In genomic region chr3:180135101-180135500, GRCh38 we compare ENCODE assay signal across 22 cellular contexts.
DNase-seq lines count a peak whose midpoint lies in the region; ATAC-seq, FAIRE-seq and TF ChIP-seq lines count a peak whose summit lies in the region.
"Had no signal": no experiment of that assay in that cellular context is flagged by ENCODE, and none has a peak within 500 bp of the region (broad histone marks: within the 10 kb centered on the region; RNA-seq: fewer than 3 reads in every experiment).

No MANE protein-coding gene starts in this region.

- H3K36me3 ChIP-seq in GM23338 (ENCODE audit: insufficient read depth) (no peaks in the 10 kb centered on the region), mesendoderm (ENCODE audit: control insufficient read depth, insufficient read depth, low read length) (no peaks in the 10 kb centered on the region)
- H3K36me3 ChIP-seq: BLaER1, HAP-1 had no signal

- H2BK120ac ChIP-seq in mesendoderm (ENCODE audit: low read depth, low read length): peak overlapping the region; percentile 2

- no peak overlapping the region for H3K4ac ChIP-seq in mesendoderm (ENCODE audit: low read depth, low read length)

- no peak; the same call in 1 of the 3 replicates for ATAC-seq in GM23338
- ATAC-seq in WTC11: peak; percentile 73
- ATAC-seq in stimulated activated effector memory CD8-positive, alpha-beta T cell treated with anti-CD3 and anti-CD28 coated beads, Interleukin-12 subunit alpha, Interleukin-12 subunit beta, amount 100 ng/mL, for 72 hours: peak; percentile 13
- ATAC-seq in HG03432 (IDR thresholded peaks at IDR 0.05; ENCODE audit: unreplicated experiment): no peak
- ATAC-seq in foreskin keratinocyte: no peak
- ATAC-seq: CD8-positive, alpha-beta T cell had no signal

- H3K4me1 ChIP-seq in GM23338 (ENCODE audit: insufficient read depth) (peaks cover 28% of the 10 kb centered on the region), mesendoderm (ENCODE audit: control insufficient read depth, low read depth, low read length) (no peaks in the 10 kb centered on the region), foreskin keratinocyte (no peaks in the 10 kb centered on the region)
- H3K4me1 ChIP-seq: Caco-2 had no signal

- H2AFZ ChIP-seq in GM23338: peak overlapping the region; percentile 43

- H3K27ac ChIP-seq in GM23338 (ENCODE audit: low read depth) (no peak overlapping the region), mesendoderm (ENCODE audit: low read depth, low read length) (peak overlapping the region; percentile 31), foreskin keratinocyte (no peak overlapping the region)
- H3K27ac ChIP-seq: 22Rv1, BLaER1, C4-2B had no signal

- H3K4me3 Mint-ChIP-seq in GM23338 (no peak overlapping the region), WTC11 (no peak overlapping the region)
- no peak overlapping the region for H3K4me3 Mint-ChIP-seq in stimulated activated effector memory CD8-positive, alpha-beta T cell treated with anti-CD3 and anti-CD28 coated beads, Interleukin-12 subunit alpha, Interleukin-12 subunit beta, amount 100 ng/mL, for 72 hours
- H3K4me3 Mint-ChIP-seq: B cell; CD4-positive, CD25-positive, alpha-beta regulatory T cell; CD8-positive, alpha-beta T cell; HFFc6 had no signal

- no peak for TF ChIP-seq CTCF in GM23338 (conservative IDR thresholded peaks at IDR 0.05; ENCODE audit: low read depth in 2 of 2)
- TF ChIP-seq CTCF in WTC11 (IDR thresholded peaks at IDR 0.05): no peak
- TF ChIP-seq CTCF in foreskin keratinocyte (conservative IDR thresholded peaks at IDR 0.05): no peak

- no peak overlapping the region for H3K18ac ChIP-seq in mesendoderm (ENCODE audit: low read length)

- no peak for FAIRE-seq in GM12891 (lab: Jason Lieb, UNC)
- FAIRE-seq: A204.1, G401.6, H54 had no signal

- no peaks in the 10 kb centered on the region for H3K27me3 ChIP-seq in GM23338 (ENCODE audit: insufficient read depth)
- H3K27me3 ChIP-seq in mesendoderm (ENCODE audit: insufficient read depth, low read length, poor library complexity): no peaks in the 10 kb centered on the region
- H3K27me3 ChIP-seq in foreskin keratinocyte: no peaks in the 10 kb centered on the region
- H3K27me3 ChIP-seq: BLaER1 had no signal

- no peak overlapping the region for H2AK5ac ChIP-seq in mesendoderm (ENCODE audit: low read length)

- H4K5ac ChIP-seq in mesendoderm (ENCODE audit: low read length): no peak overlapping the region

- H3K9me3 Mint-ChIP-seq in GM23338 (peaks cover 4% of the 10 kb centered on the region; the same call in 1 of the 3 replicates), WTC11 (peaks cover 19% of the 10 kb centered on the region)
- peaks cover 4% of the 10 kb centered on the region for H3K9me3 Mint-ChIP-seq in stimulated activated effector memory CD8-positive, alpha-beta T cell treated with anti-CD3 and anti-CD28 coated beads, Interleukin-12 subunit alpha, Interleukin-12 subunit beta, amount 100 ng/mL, for 72 hours
- H3K9me3 Mint-ChIP-seq: CD8-positive, alpha-beta T cell; HFFc6 had no signal

- WGBS in mesendoderm (ENCODE audit: extremely low coverage, insufficient coverage, low lambda C conversion rate): no CpG with 5 or more reads among the region's 2 CpGs

- H3F3A ChIP-seq in GM23338 (replicated peaks; ENCODE audit: low read depth): no peaks in the 10 kb centered on the region; the same call in 1 of the 2 replicates

- POLR2A ChIA-PET in WTC11 (lab: Charles Lee): no interaction called here

- H2BK5ac ChIP-seq in mesendoderm (ENCODE audit: low read length): peak overlapping the region; percentile 10

- no peak overlapping the region for H3K9ac ChIP-seq in mesendoderm (ENCODE audit: low read length)
- H3K9ac ChIP-seq: BLaER1 had no signal

- peaks cover 9% of the 10 kb centered on the region for H3K9me2 ChIP-seq in GM23338 (ENCODE audit: insufficient read depth)

- no peak overlapping the region for H3K4me3 ChIP-seq in GM23338
- no peak overlapping the region for H3K4me3 ChIP-seq in mesendoderm (ENCODE audit: low read length)
- H3K4me3 ChIP-seq: BLaER1, HAP-1 had no signal

- H2BK15ac ChIP-seq in mesendoderm (replicated peaks; ENCODE audit: low read depth): no peak overlapping the region

- no peak overlapping the region for H3K56ac ChIP-seq in mesendoderm (ENCODE audit: low read length)

- DNase-seq in GM23338 (ENCODE audit: low spot score): no peak
- no peak for DNase-seq in WTC11 (ENCODE audit: low spot score)
- peak; percentile 67 for DNase-seq in mesendoderm
- no peak for DNase-seq in stimulated activated effector memory CD8-positive, alpha-beta T cell treated with anti-CD3 and anti-CD28 coated beads, Interleukin-12 subunit alpha, Interleukin-12 subunit beta, amount 100 ng/mL, for 72 hours (ENCODE audit: low spot score in 2 of 2)
- no peak for DNase-seq in GM12891 (ENCODE audit: insufficient read length, low spot score)
- DNase-seq in central memory CD4-positive, alpha-beta T cell: no peak
- DNase-seq in foreskin keratinocyte: no peak
- DNase-seq: Caco-2; CD4-positive, CD25-positive, alpha-beta regulatory T cell; CD8-positive, alpha-beta T cell; DND-41; GOT3; HFFc6 had no signal

- H3K27ac Mint-ChIP-seq in GM23338 (no peak overlapping the region), WTC11 (no peak overlapping the region)
- H3K27ac Mint-ChIP-seq in stimulated activated effector memory CD8-positive, alpha-beta T cell treated with anti-CD3 and anti-CD28 coated beads, Interleukin-12 subunit alpha, Interleukin-12 subunit beta, amount 100 ng/mL, for 72 hours: no peak overlapping the region
- H3K27ac Mint-ChIP-seq: B cell; CD4-positive, CD25-positive, alpha-beta regulatory T cell; CD8-positive, alpha-beta T cell; HFFc6 had no signal

- no peak overlapping the region for H3K23ac ChIP-seq in mesendoderm (ENCODE audit: low read length)

- H3K4me2 ChIP-seq in GM23338 (peak overlapping the region; percentile 28; the same call in 1 of the 2 replicates), mesendoderm (ENCODE audit: low read length) (no peak overlapping the region)
- H3K4me2 ChIP-seq: BLaER1 had no signal

- H3K4me1 Mint-ChIP-seq in GM23338 (peaks cover 29% of the 10 kb centered on the region), WTC11 (peaks cover 37% of the 10 kb centered on the region)
- H3K4me1 Mint-ChIP-seq in stimulated activated effector memory CD8-positive, alpha-beta T cell treated with anti-CD3 and anti-CD28 coated beads, Interleukin-12 subunit alpha, Interleukin-12 subunit beta, amount 100 ng/mL, for 72 hours: no peaks in the 10 kb centered on the region
- H3K4me1 Mint-ChIP-seq: B cell; CD4-positive, CD25-positive, alpha-beta regulatory T cell had no signal

- CTCF ChIA-PET in WTC11 (lab: Charles Lee): no interaction called here

- H3K36me3 Mint-ChIP-seq in GM23338 (ENCODE audit: low read depth) (peaks cover under 1% of the 10 kb centered on the region; the same call in 2 of the 3 replicates), WTC11 (no peaks in the 10 kb centered on the region)
- no peaks in the 10 kb centered on the region for H3K36me3 Mint-ChIP-seq in stimulated activated effector memory CD8-positive, alpha-beta T cell treated with anti-CD3 and anti-CD28 coated beads, Interleukin-12 subunit alpha, Interleukin-12 subunit beta, amount 100 ng/mL, for 72 hours
- H3K36me3 Mint-ChIP-seq: CD4-positive, CD25-positive, alpha-beta regulatory T cell; CD8-positive, alpha-beta T cell had no signal

- H3K79me1 ChIP-seq in mesendoderm (ENCODE audit: low read length): no peaks in the 10 kb centered on the region

- H3K27me3 Mint-ChIP-seq in GM23338 (ENCODE audit: insufficient read depth, low read depth, poor library complexity): no peaks in the 10 kb centered on the region
- no peaks in the 10 kb centered on the region for H3K27me3 Mint-ChIP-seq in WTC11 (ENCODE audit: low read depth)
- H3K27me3 Mint-ChIP-seq: B cell; CD4-positive, CD25-positive, alpha-beta regulatory T cell had no signal

- no peak overlapping the region for H4K8ac ChIP-seq in mesendoderm (ENCODE audit: low read depth, low read length)

- no peaks in the 10 kb centered on the region for H3K79me2 ChIP-seq in GM23338 (replicated peaks; ENCODE audit: insufficient read depth)
- no peaks in the 10 kb centered on the region for H3K79me2 ChIP-seq in mesendoderm (ENCODE audit: control insufficient read depth, insufficient read depth, low read length)

- H4K20me1 ChIP-seq in GM23338 (replicated peaks; ENCODE audit: insufficient read depth): no peaks in the 10 kb centered on the region
- H4K20me1 ChIP-seq: BLaER1 had no signal

- TF ChIP-seq POLR2A in GM12891 (IDR thresholded peaks at IDR 0.05; ENCODE audit: low read depth, low read length): no peak

TF ChIP-seq in GM23338, 12 proteins besides CTCF, POLR2A, EP300 and RAD21 (continues in another document):
- no peak for TF ChIP-seq JUNB (IDR thresholded peaks at IDR 0.05; ENCODE audit: unreplicated experiment)

TF ChIP-seq in WTC11, 78 proteins besides CTCF, POLR2A, EP300 and RAD21 (continues in another document):
- TF ChIP-seq EMX1 (CRISPR knock-in tag; IDR thresholded peaks at IDR 0.05): no peak
- no peak for TF ChIP-seq ZNF138 (CRISPR knock-in tag; conservative IDR thresholded peaks at IDR 0.05)
- no peak for TF ChIP-seq GTF2I (CRISPR knock-in tag; conservative IDR thresholded peaks at IDR 0.05)

TF ChIP-seq in GM12891, 5 proteins besides CTCF, POLR2A, EP300 and RAD21:
- TF ChIP-seq TAF1 (IDR thresholded peaks at IDR 0.05; ENCODE audit: low read depth, low read length) (no peak), PAX5 (IDR thresholded peaks at IDR 0.05; ENCODE audit: insufficient read depth, low read length, severe bottlenecking) (no peak), POLR2AphosphoS5 (IDR thresholded peaks at IDR 0.05; ENCODE audit: low read depth, low read length) (no peak), SPI1 (IDR thresholded peaks at IDR 0.05; ENCODE audit: low read depth, low read length) (no peak), POU2F2 (IDR thresholded peaks at IDR 0.05; ENCODE audit: low read depth, low read length) (no peak)

Comparison
In these comparisons a context has a peak if more than half of its experiments do, and no peak if none do; other contexts are left out.
1. ATAC-seq: peak in WTC11 (single experiment) and stimulated activated effector memory CD8-positive, alpha-beta T cell treated with anti-CD3 and anti-CD28 coated beads, Interleukin-12 subunit alpha, Interleukin-12 subunit beta, amount 100 ng/mL, for 72 hours (single experiment); none in GM23338 (single experiment), HG03432 (single experiment) and foreskin keratinocyte (single experiment).